Comparison of ENCODE assay signal across 8 cellular contexts in genomic region chr11:119106564-119107537, GRCh38. TPM values are rescaled to one million over a fixed set of nuclear protein-coding genes. Genes with fewer than 3 reads are reported as not detected.
DNase-seq lines count a peak whose midpoint lies in the region; ATAC-seq and TF ChIP-seq lines count a peak whose summit lies in the region.

Gene C2CD2L, plus strand, starts transcription at chr11:119107344. Its CDS starts 398 bp downstream, at chr11:119107742.

- H3K4me3 ChIP-seq in GM12865 (ENCODE audit: low read depth, low read length) (peak within 1 kb of the TSS; percentile 80), adrenal gland (peak within 1 kb of the TSS; percentile 21 to 95 (median 68)), upper lobe of right lung (peak within 1 kb of the TSS; percentile 99)

- H3K27ac Mint-ChIP-seq in progenitor cell of endocrine pancreas: peak within 1 kb of the TSS; percentile 78

- ATAC-seq in HG02798 (IDR thresholded peaks at IDR 0.05; ENCODE audit: poor library complexity, unreplicated experiment) (peak; percentile 86), left cardiac atrium (peak; percentile 95 to 96), upper lobe of right lung (peak; percentile 94)

- peaks cover 15% of the 10 kb centered on the region for H3K27me3 Mint-ChIP-seq in progenitor cell of endocrine pancreas

- 1 to 5% (median 2%) methylated on average over 9 to 49 of the region's 49 CpGs for WGBS in adrenal gland, 4 donors

- DNase-seq in GM12865 (ENCODE audit: low read depth) (peak; percentile 97), NCI-H146 (lab: John Stamatoyannopoulos, UW) (peak; percentile 94), T-helper 1 cell (peak; percentile 83 to 96 (median 84)), adrenal gland (peak; percentile 85 to 95 (median 88)), left cardiac atrium (peak; percentile 93), progenitor cell of endocrine pancreas (ENCODE audit: low spot score, unreplicated experiment) (peak; percentile 63), upper lobe of right lung (peak; percentile 95)

- H3K36me3 ChIP-seq in adrenal gland (replicated peaks in 1 of 2) (peaks cover 0 to 13% of the 10 kb centered on the region in 2 donors), upper lobe of right lung (peaks cover 16% of the 10 kb centered on the region)

- no peaks in the 10 kb centered on the region for H3K9me3 Mint-ChIP-seq in progenitor cell of endocrine pancreas (ENCODE audit: low read depth)

- no peak for TF ChIP-seq CTCF in GM12865 (IDR thresholded peaks at IDR 0.05; ENCODE audit: insufficient read depth, low read depth, low read length, missing control alignments)
- no peak for TF ChIP-seq CTCF in adrenal gland (IDR thresholded peaks at IDR 0.05)
- TF ChIP-seq CTCF in progenitor cell of endocrine pancreas (IDR thresholded peaks at IDR 0.05; ENCODE audit: unreplicated experiment): no peak
- TF ChIP-seq CTCF in upper lobe of right lung (IDR thresholded peaks at IDR 0.05): no peak

- H3K27me3 ChIP-seq in adrenal gland (no peaks in the 10 kb centered on the region), upper lobe of right lung (no peaks in the 10 kb centered on the region)

- TF ChIP-seq POLR2A in adrenal gland (IDR thresholded peaks at IDR 0.05): peak; percentile 49 to 50

- H3K36me3 Mint-ChIP-seq in progenitor cell of endocrine pancreas (ENCODE audit: insufficient read depth): no peaks in the 10 kb centered on the region

- intact Hi-C loops in adrenal gland (cut with DNase I): no loop called here
- intact Hi-C loops in left cardiac atrium (cut with DNase I): no loop called here
- intact Hi-C loops in upper lobe of right lung (cut with DNase I): loop anchor here (2.0 kb wide), 1 partner anchor 14 kb away; the partner anchor contains the start of gene HINFP

- no peaks in the 10 kb centered on the region for H3K9me3 ChIP-seq in adrenal gland (replicated peaks in 1 of 3)
- H3K9me3 ChIP-seq in upper lobe of right lung: no peaks in the 10 kb centered on the region

- H3K4me1 Mint-ChIP-seq in progenitor cell of endocrine pancreas (ENCODE audit: low read depth): peaks cover 9% of the 10 kb centered on the region

- H3K4me1 ChIP-seq in adrenal gland (replicated peaks in 1 of 2) (peaks cover 24 to 36% of the 10 kb centered on the region in 2 donors), upper lobe of right lung (peaks cover 22% of the 10 kb centered on the region)

- H3K4me3 Mint-ChIP-seq in progenitor cell of endocrine pancreas (ENCODE audit: low read depth): peak within 1 kb of the TSS; percentile 76

- H3K27ac ChIP-seq in adrenal gland (peak within 1 kb of the TSS in 4 of 5 donors; percentile 33 to 71 (median 62)), upper lobe of right lung (peak within 1 kb of the TSS; percentile 83)

RNA-seq across cellular contexts. Expression of gene C2CD2L, which starts in this region (rescaled TPM):
- total RNA-seq in adrenal gland (10 to 100 TPM in 6 of 8 donors, 1 to 10 TPM in 2; 5.1 to 14.2 (median 11.8) TPM), left cardiac atrium (1 to 10 TPM; 8.7 to 9.3 TPM), progenitor cell of endocrine pancreas (7.2 and 7.3 TPM in 2 replicates), upper lobe of right lung (20.3 TPM)
- polyA plus RNA-seq in adrenal gland: 10 to 100 TPM in 2 of 3 donors, 1 to 10 TPM in 1; 8.1 to 15.8 (median 10.8) TPM

Comparison
In these comparisons a context has a peak if more than half of its experiments do, and no peak if none do; other contexts are left out.
1. Peak in every context shown above with its lines: DNase-seq, ATAC-seq, H3K4me3 ChIP-seq and H3K27ac ChIP-seq.